Comparison of ENCODE assay signal across 8 cellular contexts in the genomic region with DNA sequence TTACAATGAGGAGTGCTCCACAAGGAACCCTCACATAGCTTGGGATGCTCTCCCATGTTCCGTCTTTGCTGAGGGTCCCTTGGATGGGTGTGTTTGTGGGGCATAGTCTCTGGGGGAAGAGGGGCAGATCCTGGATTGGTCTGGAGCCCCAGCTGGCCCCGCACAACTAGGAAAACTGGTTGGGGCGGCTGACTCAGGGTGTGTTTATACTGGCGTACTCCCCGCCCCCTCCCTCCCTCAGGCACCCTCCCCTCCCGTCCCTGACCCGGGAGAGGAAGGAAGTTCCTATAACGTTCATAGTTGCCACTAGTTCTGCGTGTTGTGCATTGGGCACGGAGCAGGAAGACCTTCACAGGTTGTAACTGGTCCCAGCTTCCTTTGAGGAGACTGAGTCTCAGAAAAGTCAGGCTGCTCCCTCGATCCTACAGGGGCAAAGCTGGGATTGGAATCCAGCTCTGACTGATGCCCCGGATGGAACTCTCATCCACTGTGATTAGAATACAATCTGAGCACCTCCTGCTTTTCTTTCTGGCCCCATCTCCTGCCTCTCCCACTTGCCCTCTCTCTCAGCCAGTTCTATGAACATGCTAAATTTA. TPM values are rescaled to one million over a fixed set of nuclear protein-coding genes. Genes with fewer than 3 reads are reported as not detected.
DNase-seq lines count a peak whose midpoint lies in the region; ATAC-seq and TF ChIP-seq lines count a peak whose summit lies in the region.

No MANE protein-coding gene starts in this region.

- 0 to 2% methylated on average over 3 to 12 of the region's 12 CpGs for WGBS in upper lobe of left lung, 2 donors

- peak; percentile 75 for ATAC-seq in HCT116
- peak; percentile 82 to 89 for ATAC-seq in upper lobe of left lung (ENCODE audit: low FRiP score in 2 of 2)
- no peak for ATAC-seq in GM18517 (IDR thresholded peaks at IDR 0.05; ENCODE audit: unreplicated experiment)

- peak overlapping the region; percentile 91 for H3K27ac ChIP-seq in HCT116 (ENCODE audit: low read depth, low read length)
- peak overlapping the region; percentile 68 to 85 (median 82) for H3K27ac ChIP-seq in upper lobe of left lung

- no peak for TF ChIP-seq POLR2A in HCT116 (IDR thresholded peaks at IDR 0.05; ENCODE audit: borderline replicate concordance, extremely low read depth, insufficient read depth, insufficient read length)
- peak in 2 of 4 donors; percentile 43 to 63 for TF ChIP-seq POLR2A in upper lobe of left lung (IDR thresholded peaks at IDR 0.05)

- RAD21 ChIA-PET in HCT116 (lab: Charles Lee; ENCODE audit: low non-redundant PET in 1 of 2, low total read pairs in 2 of 2, uncharacterized antibody in 2 of 2, unreplicated experiment in 2 of 2): interaction anchor here in 1 of 2 experiments (0.6 to 0.9 kb wide), 2 partner anchors 35 to 294 kb away, joined by 3 to 4 read pairs; no protein-coding TSS in a partner anchor

- no TSS peak for BruUV-seq in HCT116 (replicated peaks; lab: Mats Ljungman, UMichigan)

- TF ChIP-seq EP300 in upper lobe of left lung (IDR thresholded peaks at IDR 0.05): no peak

- intact Hi-C loops in HCT116 (cut with micrococcal nuclease): loop anchor here (2.0 kb wide), 1 partner anchor 24 kb away; no protein-coding TSS in a partner anchor

- TF ChIP-seq RAD21 in HCT116 (IDR thresholded peaks at IDR 0.05; ENCODE audit: low read depth): no peak

- no peaks in the 10 kb centered on the region for H3K27me3 ChIP-seq in HCT116 (ENCODE audit: insufficient read depth, low read length)
- no peaks in the 10 kb centered on the region for H3K27me3 ChIP-seq in upper lobe of left lung

- H3K9me3 ChIP-seq in HCT116 (ENCODE audit: control insufficient read depth in 1 of 2, insufficient read depth in 1 of 2, low read depth in 1 of 2, low read length in 2 of 2) (no peaks in the 10 kb centered on the region), upper lobe of left lung (no peaks in the 10 kb centered on the region)

- H3K9ac ChIP-seq in HCT116 (ENCODE audit: low read length): peak overlapping the region; percentile 69

- CTCF ChIA-PET in HCT116 (lab: Charles Lee): interaction anchor here (0.8 to 3.5 kb wide), 4 partner anchors 23 to 459 kb away, joined by 3 to 19 read pairs (median 5); a partner anchor contains a TSS

- no peaks in the 10 kb centered on the region for H4K20me1 ChIP-seq in HCT116 (ENCODE audit: insufficient read depth)

- peak overlapping the region; percentile 56 to 57 for H3K4me3 ChIP-seq in HCT116 (replicated peaks in 1 of 2; ENCODE audit: low read depth in 1 of 2, low read length in 2 of 2)
- peak overlapping the region in 3 of 4 donors; percentile 13 to 42 (median 41) for H3K4me3 ChIP-seq in upper lobe of left lung

- peak; percentile 64 for DNase-seq in Ammon's horn (ENCODE audit: low spot score)
- DNase-seq in HCT116 (ENCODE audit: low read depth, low spot score): peak; percentile 63
- peak; percentile 63 to 80 for DNase-seq in SHP77 (lab: John Stamatoyannopoulos, UW)
- DNase-seq in dedifferentiated amniotic fluid mesenchymal stem cell (ENCODE audit: extremely low spot score): peak; percentile 51
- DNase-seq in lung microvascular endothelial cell (ENCODE audit: low read depth in 2 of 2): peak; percentile 85 to 88
- DNase-seq in upper lobe of left lung: peak in 1 of 2 donors; percentile 91
- no peak for DNase-seq in germinal center (ENCODE audit: low spot score)

- H3K9me2 ChIP-seq in HCT116 (ENCODE audit: insufficient read depth): no peaks in the 10 kb centered on the region

- H2AFZ ChIP-seq in HCT116 (ENCODE audit: low read depth, low read length, poor library complexity, severe bottlenecking): no peak overlapping the region

- no peak for TF ChIP-seq CTCF in HCT116 (IDR thresholded peaks at IDR 0.05 in 2 of 3, conservative IDR thresholded peaks at IDR 0.05 in 1 of 3; ENCODE audit: borderline replicate concordance in 1 of 3, insufficient read depth in 1 of 3, low read depth in 2 of 3, low read length in 2 of 3)
- no peak for TF ChIP-seq CTCF in upper lobe of left lung (IDR thresholded peaks at IDR 0.05)

- H3K4me1 ChIP-seq in HCT116 (ENCODE audit: control insufficient read depth in 1 of 2, insufficient read depth in 2 of 2, low read length in 2 of 2): peaks cover 77 to 87% of the 10 kb centered on the region in 2 experiments
- H3K4me1 ChIP-seq in upper lobe of left lung: peaks cover 21 to 33% (median 24%) of the 10 kb centered on the region in 4 donors

- H3K79me2 ChIP-seq in HCT116 (ENCODE audit: insufficient read depth, low read length): no peaks in the 10 kb centered on the region

- H3K36me3 ChIP-seq in HCT116 (ENCODE audit: control insufficient read depth in 1 of 2, insufficient read depth in 2 of 2, low read length in 2 of 2) (no peaks in the 10 kb centered on the region), upper lobe of left lung (no peaks in the 10 kb centered on the region)

- H3K4me2 ChIP-seq in HCT116 (ENCODE audit: low read length): peak overlapping the region; percentile 91

- POLR2A ChIA-PET in HCT116 (lab: Charles Lee): interaction anchor here (0.6 to 4.1 kb wide), 8 partner anchors 11 to 571 kb away, joined by 3 to 24 read pairs (median 4); a partner anchor contains a TSS

TF ChIP-seq in HCT116, 20 proteins besides CTCF, POLR2A, EP300 and RAD21:
- TF ChIP-seq, protein P1, sequence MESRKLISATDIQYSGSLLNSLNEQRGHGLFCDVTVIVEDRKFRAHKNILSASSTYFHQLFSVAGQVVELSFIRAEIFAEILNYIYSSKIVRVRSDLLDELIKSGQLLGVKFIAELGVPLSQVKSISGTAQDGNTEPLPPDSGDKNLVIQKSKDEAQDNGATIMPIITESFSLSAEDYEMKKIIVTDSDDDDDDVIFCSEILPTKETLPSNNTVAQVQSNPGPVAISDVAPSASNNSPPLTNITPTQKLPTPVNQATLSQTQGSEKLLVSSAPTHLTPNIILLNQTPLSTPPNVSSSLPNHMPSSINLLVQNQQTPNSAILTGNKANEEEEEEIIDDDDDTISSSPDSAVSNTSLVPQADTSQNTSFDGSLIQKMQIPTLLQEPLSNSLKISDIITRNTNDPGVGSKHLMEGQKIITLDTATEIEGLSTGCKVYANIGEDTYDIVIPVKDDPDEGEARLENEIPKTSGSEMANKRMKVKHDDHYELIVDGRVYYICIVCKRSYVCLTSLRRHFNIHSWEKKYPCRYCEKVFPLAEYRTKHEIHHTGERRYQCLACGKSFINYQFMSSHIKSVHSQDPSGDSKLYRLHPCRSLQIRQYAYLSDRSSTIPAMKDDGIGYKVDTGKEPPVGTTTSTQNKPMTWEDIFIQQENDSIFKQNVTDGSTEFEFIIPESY (IDR thresholded peaks at IDR 0.05; ENCODE audit: extremely low read depth, insufficient replicate concordance, low read length): peak; percentile 29
- TF ChIP-seq POLR2AphosphoS5 (IDR thresholded peaks at IDR 0.05; ENCODE audit: low read depth, low read length) (peak; percentile 98), CEBPB (IDR thresholded peaks at IDR 0.05; ENCODE audit: low read depth) (no peak)
- TF ChIP-seq, protein P2, sequence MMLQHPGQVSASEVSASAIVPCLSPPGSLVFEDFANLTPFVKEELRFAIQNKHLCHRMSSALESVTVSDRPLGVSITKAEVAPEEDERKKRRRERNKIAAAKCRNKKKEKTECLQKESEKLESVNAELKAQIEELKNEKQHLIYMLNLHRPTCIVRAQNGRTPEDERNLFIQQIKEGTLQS (IDR thresholded peaks at IDR 0.05): no peak

RNA-seq across cellular contexts. Expression of a gene that starts 11.0 kb away (rescaled TPM):
- total RNA-seq in HCT116 (2021; ENCODE audit: unreplicated experiment) (195 TPM), lung microvascular endothelial cell (13.1 and 20.4 TPM in 2 replicates), upper lobe of left lung (10 to 100 TPM in 3 of 6 donors, 1 to 10 TPM in 3; 3.7 to 17.0 (median 10.3) TPM)
- 89.2 and 104 TPM in 2 replicates for polyA plus RNA-seq in HCT116 (2012)

RNA-seq across cellular contexts. Expression of a gene that starts 55.8 kb away (rescaled TPM):
- total RNA-seq in HCT116 (2021; ENCODE audit: unreplicated experiment): 177 TPM
- polyA plus RNA-seq in HCT116 (2012): 168 and 172 TPM in 2 replicates
- 86.1 and 94.8 TPM in 2 replicates for total RNA-seq in lung microvascular endothelial cell
- 100 to 1,000 TPM in 2 of 6 donors, 10 to 100 TPM in 4; 48.2 to 130 (median 67.2) TPM for total RNA-seq in upper lobe of left lung

RNA-seq across cellular contexts. Expression of a gene that starts 56.5 kb away (rescaled TPM):
- total RNA-seq in HCT116 (2021; ENCODE audit: unreplicated experiment) (29.0 TPM), lung microvascular endothelial cell (24.2 and 25.6 TPM in 2 replicates), upper lobe of left lung (10 to 100 TPM; 18.5 to 34.3 (median 26.0) TPM)
- 29.3 and 32.2 TPM in 2 replicates for polyA plus RNA-seq in HCT116 (2012)
